In genomic region chr12:130477221-130477620, GRCh38 we compare ENCODE assay signal across 26 cellular contexts.
"Had no signal": no experiment of that assay in that cellular context is flagged by ENCODE, and none has a peak within 500 bp of the region (broad histone marks: within the 10 kb centered on the region; RNA-seq: fewer than 3 reads in every experiment).

No MANE protein-coding gene starts in this region.

- H3K4me3 ChIP-seq: adrenal gland, body of pancreas, colonic mucosa, esophagus squamous epithelium, gastroesophageal sphincter had no signal

- DNase-seq: activated CD4-positive, alpha-beta memory T cell treated with anti-CD3 and anti-CD28 coated beads for 36 hours; activated CD4-positive, alpha-beta T cell treated with anti-CD3 and anti-CD28 coated beads for 36 hours; activated CD4-positive, alpha-beta T cell treated with anti-CD3 and anti-CD28 coated beads, Interleukin-2, amount 10 ng/mL, durations not matched to agents 24 days and 14 days; activated CD4-positive, CD25-positive, alpha-beta regulatory T cell; activated CD4-positive, CD25-positive, alpha-beta regulatory T cell treated with anti-CD3 and anti-CD28 coated beads, Interleukin-2, amount 50 U/mL, for 72 hours; activated CD8-positive, alpha-beta memory T cell treated with anti-CD3 and anti-CD28 coated beads, Interleukin-2, amount 10 ng/mL, durations not matched to agents 7 days and 5 days; activated CD8-positive, alpha-beta memory T cell treated with anti-CD3 and anti-CD28 coated beads, Interleukin-2, amount 50 U/mL, for 4 hours; activated CD8-positive, alpha-beta T cell treated with anti-CD3 and anti-CD28 coated beads, Interleukin-2, amount 10 ng/mL, durations not matched to agents 7 days and 5 days; activated effector memory CD4-positive, alpha-beta T cell treated with anti-CD3 and anti-CD28 coated beads, Interleukin-2, amount 50 U/mL, for 16 hours; activated naive CD4-positive, alpha-beta T cell treated with anti-CD3 and anti-CD28 coated beads for 36 hours; activated naive CD8-positive, alpha-beta T cell treated with anti-CD3 and anti-CD28 coated beads for 36 hours; activated naive CD8-positive, alpha-beta T cell treated with anti-CD3 and anti-CD28 coated beads, Interleukin-2, amount 50 U/mL, for 24 hours; activated T-cell treated with anti-CD3 and anti-CD28 coated beads, Interleukin-2, amount 50 U/mL, for 1 hour; activated T-cell treated with anti-CD3 and anti-CD28 coated beads, Interleukin-2, amount 50 U/mL, for 48 hours; amygdala; aorta; body of pancreas; caudate nucleus; colonic mucosa; effector CD8-positive, alpha-beta T cell; esophagus squamous epithelium; foreskin melanocyte; T-helper 2 cell had no signal

- H3K27ac ChIP-seq: body of pancreas, colonic mucosa, epithelial cell of prostate, esophagus squamous epithelium, gastroesophageal sphincter had no signal

- H3K9me3 ChIP-seq: adrenal gland, body of pancreas, colonic mucosa, esophagus squamous epithelium, gastroesophageal sphincter had no signal

- H3K27me3 ChIP-seq: adrenal gland, body of pancreas, colonic mucosa had no signal

- H3K36me3 ChIP-seq: adrenal gland, colonic mucosa, esophagus squamous epithelium, gastroesophageal sphincter had no signal

- H3K4me1 ChIP-seq: adrenal gland, body of pancreas, colonic mucosa, gastroesophageal sphincter had no signal

- ATAC-seq: activated CD4-positive, alpha-beta T cell treated with anti-CD3 and anti-CD28 coated beads for 36 hours; activated CD8-positive, alpha-beta memory T cell treated with anti-CD3 and anti-CD28 coated beads, Interleukin-2, amount 10 ng/mL, durations not matched to agents 7 days and 5 days; activated CD8-positive, alpha-beta T cell treated with anti-CD3 and anti-CD28 coated beads, Interleukin-2, amount 10 ng/mL, durations not matched to agents 7 days and 5 days; activated naive CD8-positive, alpha-beta T cell treated with anti-CD3 and anti-CD28 coated beads, Interleukin-2, amount 50 U/mL, for 24 hours; body of pancreas; gastroesophageal sphincter had no signal
